10 cellular contexts compared by ENCODE assay signal in the genomic region with DNA sequence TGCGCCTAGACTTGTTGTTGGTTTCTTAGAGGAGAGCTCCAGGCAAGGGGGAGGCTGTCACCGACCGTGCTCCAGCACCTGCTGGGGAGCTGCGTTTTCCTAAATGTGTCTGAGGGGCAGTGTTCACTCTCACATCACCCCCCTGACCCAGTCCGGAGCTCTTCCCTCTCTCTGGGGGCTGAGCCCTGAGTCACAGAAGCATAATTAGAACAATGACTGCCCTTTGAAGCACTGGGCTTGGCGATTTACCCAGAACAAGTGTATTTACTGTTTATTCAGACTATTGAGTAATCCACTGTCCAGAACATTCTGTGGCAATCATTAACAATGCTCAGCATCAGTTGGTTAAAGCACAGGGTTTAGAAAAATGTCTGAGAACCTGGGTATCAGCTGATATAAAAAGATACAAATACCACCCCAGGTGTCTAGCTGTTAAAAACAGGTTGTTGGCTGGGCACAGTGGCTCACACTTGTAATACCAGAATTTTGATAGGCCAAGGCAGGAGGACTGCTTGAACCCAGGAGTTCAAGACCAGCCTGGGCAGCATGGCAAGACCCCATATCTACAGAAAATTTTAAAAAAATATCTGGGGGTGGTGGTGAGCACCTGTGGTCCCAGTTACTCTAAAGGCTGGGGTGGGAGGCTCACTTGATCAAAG. TPM values are rescaled to one million over a fixed set of nuclear protein-coding genes. Genes with fewer than 3 reads are reported as not detected.
DNase-seq lines count a peak whose midpoint lies in the region; ATAC-seq and TF ChIP-seq lines count a peak whose summit lies in the region.
"Had no signal": no experiment of that assay in that cellular context is flagged by ENCODE, and none has a peak within 500 bp of the region (broad histone marks: within the 10 kb centered on the region; RNA-seq: fewer than 3 reads in every experiment).

No MANE protein-coding gene starts in this region.

- intact Hi-C loops in right lobe of liver (cut with DNase I): no loop called here

- TF ChIP-seq POLR2A in right lobe of liver (IDR thresholded peaks at IDR 0.05) (peak; percentile 16), tibial nerve (IDR thresholded peaks at IDR 0.05) (peak in 1 of 2 donors; percentile 58)

- TF ChIP-seq EP300 in tibial nerve (IDR thresholded peaks at IDR 0.05): peak; percentile 93 to 95

- ATAC-seq in right lobe of liver: peak; percentile 88 to 94 (median 90)
- no peak for ATAC-seq in HG03139 (IDR thresholded peaks at IDR 0.05; ENCODE audit: unreplicated experiment)
- no peak for ATAC-seq in GM19395 (IDR thresholded peaks at IDR 0.05; ENCODE audit: unreplicated experiment)
- ATAC-seq in GM18907 (IDR thresholded peaks at IDR 0.05; ENCODE audit: unreplicated experiment): no peak
- no peak for ATAC-seq in GM18909 (IDR thresholded peaks at IDR 0.05; ENCODE audit: poor library complexity, unreplicated experiment)
- ATAC-seq: activated CD8-positive, alpha-beta T cell treated with anti-CD3 and anti-CD28 coated beads, Interleukin-2, amount 10 ng/mL, durations not matched to agents 7 days and 5 days had no signal

- no peaks in the 10 kb centered on the region for H3K9me3 ChIP-seq in right lobe of liver
- H3K9me3 ChIP-seq in tibial nerve: no peaks in the 10 kb centered on the region

- H3K4me3 ChIP-seq in LNCaP clone FGC (ENCODE audit: low read depth, low read length) (no peak overlapping the region), epithelial cell of proximal tubule (ENCODE audit: low read depth, low read length) (no peak overlapping the region), right lobe of liver (no peak overlapping the region), tibial nerve (no peak overlapping the region)

- H3K27me3 ChIP-seq in right lobe of liver (no peaks in the 10 kb centered on the region), tibial nerve (no peaks in the 10 kb centered on the region)

- H3K36me3 ChIP-seq in right lobe of liver (no peaks in the 10 kb centered on the region), tibial nerve (no peaks in the 10 kb centered on the region)

- 61% methylated on average over 6 of the region's 6 CpGs for WGBS in right lobe of liver (ENCODE audit: insufficient coverage, low coverage, low lambda C conversion rate, missing lambda C conversion rate)
- WGBS in tibial nerve, 2 donors: 19 to 22% methylated on average over 6 of the region's 6 CpGs

- no peak for TF ChIP-seq CTCF in LNCaP clone FGC (IDR thresholded peaks at IDR 0.05; ENCODE audit: control insufficient read depth, extremely low read depth, insufficient read depth)
- TF ChIP-seq CTCF in epithelial cell of proximal tubule (conservative IDR thresholded peaks at IDR 0.05; ENCODE audit: low read depth, low read length): no peak
- TF ChIP-seq CTCF in right lobe of liver (IDR thresholded peaks at IDR 0.05): no peak
- peak in 1 of 5 experiments; percentile 32 for TF ChIP-seq CTCF in tibial nerve (IDR thresholded peaks at IDR 0.05)

- peak; percentile 34 for DNase-seq in LNCaP clone FGC (ENCODE audit: low read depth)
- DNase-seq in epithelial cell of proximal tubule (ENCODE audit: low read depth): peak; percentile 93
- peak in 2 of 3 donors; percentile 56 to 80 for DNase-seq in right lobe of liver
- DNase-seq in tibial nerve (ENCODE audit: low spot score in 2 of 2): peak; percentile 78 to 90
- DNase-seq: activated CD8-positive, alpha-beta T cell treated with anti-CD3 and anti-CD28 coated beads, Interleukin-2, amount 10 ng/mL, durations not matched to agents 7 days and 5 days; effector CD8-positive, alpha-beta T cell had no signal

- H3K4me1 ChIP-seq in right lobe of liver (peaks cover 0 to 19% (median 9%) of the 10 kb centered on the region in 4 donors), tibial nerve (peaks cover 4 to 48% (median 26%) of the 10 kb centered on the region in 4 donors)

- H3K27ac ChIP-seq in right lobe of liver: peak overlapping the region; percentile 86 to 99 (median 93)
- peak overlapping the region; percentile 79 to 95 (median 90) for H3K27ac ChIP-seq in tibial nerve

RNA-seq across cellular contexts. Expression of gene CES4A, which starts 8.1 kb away (rescaled TPM):
- 0.52 and 2.0 TPM in 2 replicates for total RNA-seq in epithelial cell of proximal tubule
- total RNA-seq in right lobe of liver: 10 to 100 TPM in 4 of 6 experiments, 1 to 10 TPM in 2; 5.2 to 54.7 (median 15.3) TPM
- 10 to 100 TPM; 18.6 to 24.7 (median 21.2) TPM for total RNA-seq in tibial nerve

RNA-seq across cellular contexts. Expression of gene CBFB, which starts 32.5 kb away (rescaled TPM):
- total RNA-seq in epithelial cell of proximal tubule (74.9 and 178 TPM in 2 replicates), right lobe of liver (10 to 100 TPM in 5 of 6 experiments, 1 to 10 TPM in 1; 7.9 to 23.3 (median 18.9) TPM), tibial nerve (10 to 100 TPM; 46.7 to 70.5 (median 59.9) TPM)

RNA-seq across cellular contexts. Expression of gene CES3, which starts 35.4 kb away (rescaled TPM):
- total RNA-seq in epithelial cell of proximal tubule: 0.75 TPM in 1 of 2 replicates, not detected in the other
- total RNA-seq in right lobe of liver: 10 to 100 TPM; 19.1 to 82.4 (median 35.9) TPM
- total RNA-seq in tibial nerve: 1 to 10 TPM in 2 of 4 donors, under 1 TPM in 2; 0.21 to 9.2 (median 0.81) TPM

Comparison
In these comparisons a context has a peak if more than half of its experiments do, and no peak if none do; other contexts are left out.
1. DNase-seq: peak in every context shown above with its lines; median percentile 93 in epithelial cell of proximal tubule; 84 in tibial nerve; 68 in right lobe of liver; 34 in LNCaP clone FGC.
2. ATAC-seq: peak in right lobe of liver (4 of 4); none in HG03139 (single experiment), GM19395 (single experiment), GM18907 (single experiment) and GM18909 (single experiment).